In genomic region chr19:4359627-4360000, GRCh38 we compare ENCODE assay signal across 1 cellular context.
A peak's percentile ranks its signal among the peaks of the same experiment; 100 is the strongest.
TF ChIP-seq lines count a peak whose summit lies in the region.

No MANE protein-coding gene starts in this region.

TF ChIP-seq in K562, 482 proteins besides CTCF, POLR2A, EP300 and RAD21:
- no peak for TF ChIP-seq CTBP1 (IDR thresholded peaks at IDR 0.05; ENCODE audit: borderline replicate concordance)
- TF ChIP-seq NR2C2 (CRISPR knock-in tag; IDR thresholded peaks at IDR 0.05), result no peak
- no peak for TF ChIP-seq NR2C2 (tag; IDR thresholded peaks at IDR 0.05)
- peak; percentile 21 for TF ChIP-seq RBM22 (IDR thresholded peaks at IDR 0.05; ENCODE audit: low read depth, low read length, poor library complexity, severe bottlenecking)
- no peak for TF ChIP-seq CBFB (CRISPR knock-in tag; IDR thresholded peaks at IDR 0.05)
- no peak for TF ChIP-seq RBBP5 (IDR thresholded peaks at IDR 0.05; ENCODE audit: borderline replicate concordance, insufficient read depth, low read length, poor library complexity, severe bottlenecking)
- no peak for TF ChIP-seq XRCC5 (IDR thresholded peaks at IDR 0.05; ENCODE audit: low read depth, low read length)
- peak; percentile 29; the same call in 1 of the 2 replicates for TF ChIP-seq POLR2AphosphoS5 (IDR thresholded peaks at IDR 0.05; ENCODE audit: control insufficient read depth, insufficient read depth, low read depth, low read length)
- no peak for TF ChIP-seq SRSF7 (optimal IDR thresholded peaks at IDR 0.05; ENCODE audit: low read depth, low read length)
- no peak for TF ChIP-seq ZFP30 (CRISPR knock-in tag; IDR thresholded peaks at IDR 0.05; ENCODE audit: borderline replicate concordance)
- TF ChIP-seq MCM7 (IDR thresholded peaks at IDR 0.05), result no peak
- no peak for TF ChIP-seq ELK1 (CRISPR knock-in tag; IDR thresholded peaks at IDR 0.05)
- TF ChIP-seq ZNF668 (CRISPR knock-in tag; IDR thresholded peaks at IDR 0.05), result no peak
- no peak for TF ChIP-seq TRIM25 (IDR thresholded peaks at IDR 0.05; ENCODE audit: borderline replicate concordance)
- TF ChIP-seq PRPF4 (IDR thresholded peaks at IDR 0.05; ENCODE audit: insufficient read depth, low read depth, low read length, poor library complexity, severe bottlenecking), result no peak
- TF ChIP-seq GTF2E2 (tag; IDR thresholded peaks at IDR 0.05), result no peak
- no peak for TF ChIP-seq CSDE1 (IDR thresholded peaks at IDR 0.05)
- no peak for TF ChIP-seq CREB1 (IDR thresholded peaks at IDR 0.05)
- TF ChIP-seq CREB1 (CRISPR knock-in tag; IDR thresholded peaks at IDR 0.05), result no peak
- TF ChIP-seq SP2 (IDR thresholded peaks at IDR 0.05; ENCODE audit: extremely low read depth, low read depth, low read length, poor library complexity, severe bottlenecking), result no peak
- no peak for TF ChIP-seq MEF2A (IDR thresholded peaks at IDR 0.05; ENCODE audit: control insufficient read depth, low read depth, low read length)
- no peak for TF ChIP-seq E2F1 (CRISPR knock-in tag; IDR thresholded peaks at IDR 0.05)
- peak; percentile 46 for TF ChIP-seq RBFOX2 (IDR thresholded peaks at IDR 0.05; ENCODE audit: low read depth, low read length)
- TF ChIP-seq MYBL2 (IDR thresholded peaks at IDR 0.05; ENCODE audit: low read depth), result no peak
- TF ChIP-seq MYBL2 (CRISPR knock-in tag; IDR thresholded peaks at IDR 0.05; ENCODE audit: borderline replicate concordance), result no peak
- TF ChIP-seq REST (CRISPR knock-in tag; IDR thresholded peaks at IDR 0.05; ENCODE audit: low read depth), result no peak
- no peak for TF ChIP-seq ZFP91 (CRISPR knock-in tag; IDR thresholded peaks at IDR 0.05)
- TF ChIP-seq TOE1 (IDR thresholded peaks at IDR 0.05; ENCODE audit: borderline replicate concordance), result no peak
- no peak for TF ChIP-seq TOE1 (CRISPR knock-in tag; IDR thresholded peaks at IDR 0.05; ENCODE audit: borderline replicate concordance, low read depth)
- peak; percentile 78 for TF ChIP-seq POLR2G (IDR thresholded peaks at IDR 0.05; ENCODE audit: low read depth, low read length)
- no peak for TF ChIP-seq ZSCAN32 (CRISPR knock-in tag; IDR thresholded peaks at IDR 0.05)
TF ChIP-seq in K562: peak in this region for 4.
